ENCODE assay signal across 24 cellular contexts in genomic region chr15:69217381-69217780, GRCh38. TPM values are rescaled to one million over a fixed set of nuclear protein-coding genes. Genes with fewer than 3 reads are reported as not detected.
A peak's percentile ranks its signal among the peaks of the same experiment; 100 is the strongest.
DNase-seq lines count a peak whose midpoint lies in the region; ATAC-seq, FAIRE-seq and TF ChIP-seq lines count a peak whose summit lies in the region.
"Had no signal": no experiment of that assay in that cellular context is flagged by ENCODE, and none has a peak within 500 bp of the region (broad histone marks: within the 10 kb centered on the region; RNA-seq: fewer than 3 reads in every experiment).

No MANE protein-coding gene starts in this region.

- no peaks in the 10 kb centered on the region for H3K9me3 Mint-ChIP-seq in activated naive CD4-positive, alpha-beta T cell treated with anti-CD3 and anti-CD28 coated beads, Interleukin-2, amount 10 ng/mL, durations not matched to agents 7 days and 5 days

- H3K4me3 Mint-ChIP-seq in activated naive CD4-positive, alpha-beta T cell treated with anti-CD3 and anti-CD28 coated beads, Interleukin-2, amount 10 ng/mL, durations not matched to agents 7 days and 5 days, result no peak overlapping the region
- H3K4me3 Mint-ChIP-seq: H9 had no signal

- TF ChIP-seq CTCF in A549 (IDR thresholded peaks at IDR 0.05) (no peak), mucosa of descending colon (IDR thresholded peaks at IDR 0.05) (no peak)

- TF ChIP-seq EP300 in A549 (IDR thresholded peaks at IDR 0.05), result no peak

- H3K4me1 Mint-ChIP-seq in activated naive CD4-positive, alpha-beta T cell treated with anti-CD3 and anti-CD28 coated beads, Interleukin-2, amount 10 ng/mL, durations not matched to agents 7 days and 5 days, result no peaks in the 10 kb centered on the region
- H3K4me1 Mint-ChIP-seq: H9 had no signal

- DNase-seq in A549 (ENCODE audit: low read depth in 1 of 2, low spot score in 1 of 2) (no peak), GM19239 (ENCODE audit: insufficient read length, low spot score) (no peak), NCI-H526 treated with DMSO at 0.1 percent for 48 hours (lab: John Stamatoyannopoulos, UW) (peak; percentile 69), mucosa of descending colon (no peak), SW 1271 (lab: John Stamatoyannopoulos, UW) (no peak)
- DNase-seq in activated naive CD4-positive, alpha-beta T cell treated with anti-CD3 and anti-CD28 coated beads, Interleukin-2, amount 10 ng/mL, durations not matched to agents 7 days and 5 days, result no peak
- DNase-seq: 8988T, Calu3, GM23248, H9, KBM-7, NCI-H1092, NCI-H1417 treated with DMSO at 0.1 percent for 48 hours, NCI-H1694 treated with DMSO at 0.1 percent for 48 hours, NCI-H2081 treated with DMSO at 0.1 percent for 48 hours, NCI-H2171, NCI-H226, NCI-H510A, NCI-H748 treated with DMSO at 0.1 percent for 48 hours, PC-3, Right ventricle myocardium superior had no signal

- POLR2A ChIA-PET in A549 (lab: Yijun Ruan, JAX), result no interaction called here

- no peak overlapping the region for H3K4me3 ChIP-seq in A549
- no peak overlapping the region for H3K4me3 ChIP-seq in mucosa of descending colon
- H3K4me3 ChIP-seq: GM23248 had no signal

- H3K27ac Mint-ChIP-seq in activated naive CD4-positive, alpha-beta T cell treated with anti-CD3 and anti-CD28 coated beads, Interleukin-2, amount 10 ng/mL, durations not matched to agents 7 days and 5 days, result no peak overlapping the region
- H3K27ac Mint-ChIP-seq: H9 had no signal

- no peaks in the 10 kb centered on the region for H3K36me3 Mint-ChIP-seq in activated naive CD4-positive, alpha-beta T cell treated with anti-CD3 and anti-CD28 coated beads, Interleukin-2, amount 10 ng/mL, durations not matched to agents 7 days and 5 days

- no peak overlapping the region for H3K27ac ChIP-seq in A549
- H3K27ac ChIP-seq: GM23248 had no signal

- intact Hi-C loops in mucosa of descending colon (cut with DNase I, micrococcal nuclease), result no loop called here

- CTCF ChIA-PET in A549 (lab: Yijun Ruan, JAX), result no interaction called here
- CTCF ChIA-PET in activated naive CD4-positive, alpha-beta T cell treated with anti-CD3 and anti-CD28 coated beads, Interleukin-2, amount 10 ng/mL, durations not matched to agents 7 days and 5 days (lab: Charles Lee), result no interaction called here

- no peaks in the 10 kb centered on the region for H3K4me1 ChIP-seq in A549
- H3K4me1 ChIP-seq in mucosa of descending colon (ENCODE audit: low read depth), result peaks cover 17% of the 10 kb centered on the region

- no peak for TF ChIP-seq RAD21 in A549 (conservative IDR thresholded peaks at IDR 0.05 in 1 of 2, IDR thresholded peaks at IDR 0.05 in 1 of 2)

- no peak for TF ChIP-seq POLR2A in A549 (IDR thresholded peaks at IDR 0.05; ENCODE audit: low read length)

- peak; percentile 59 for FAIRE-seq in A549 (lab: Jason Lieb, UNC)
- FAIRE-seq in GM19239 (lab: Jason Lieb, UNC), result peak; percentile 40
- FAIRE-seq: GM12892 had no signal

- H3K9me3 ChIP-seq in A549 (0 out of 3 replicates have a peak, but pooled peaks cover 9% of the 10 kb centered on the region), mucosa of descending colon (no peaks in the 10 kb centered on the region)

- no peak overlapping the region for H3K4me2 ChIP-seq in A549

- no peaks in the 10 kb centered on the region for H3K27me3 Mint-ChIP-seq in activated naive CD4-positive, alpha-beta T cell treated with anti-CD3 and anti-CD28 coated beads, Interleukin-2, amount 10 ng/mL, durations not matched to agents 7 days and 5 days

- ATAC-seq in A549, result no peak
- peak; percentile 80 for ATAC-seq in mucosa of descending colon
- no peak for ATAC-seq in HG02870 (IDR thresholded peaks at IDR 0.05; ENCODE audit: unreplicated experiment)
- ATAC-seq in HG02798 (IDR thresholded peaks at IDR 0.05; ENCODE audit: poor library complexity, unreplicated experiment), result no peak
- ATAC-seq: PC-3 had no signal

- no peaks in the 10 kb centered on the region for H3K36me3 ChIP-seq in mucosa of descending colon (ENCODE audit: low read depth)

TF ChIP-seq in A549, 52 proteins besides CTCF, POLR2A, EP300 and RAD21:
- TF ChIP-seq MAZ (IDR thresholded peaks at IDR 0.05; ENCODE audit: borderline replicate concordance, low read depth, low read length), result no peak

RNA-seq across cellular contexts. Expression of gene GLCE, which starts 56.9 kb away (rescaled TPM):
- polyA plus RNA-seq in A549 (2011; rRNA removed), result 41.8 TPM in 2 replicates
- 13.2 and 14.5 TPM in 2 replicates for polyA plus RNA-seq in A549 (2012; cell fraction: cytosol; rRNA removed)
- 6.1 and 10.1 TPM in 2 replicates for polyA plus RNA-seq in A549 (2012; cell fraction: nucleus; rRNA removed)
- 19.0 to 21.5 TPM (median 19.6 TPM) in 3 replicates for polyA plus RNA-seq in A549 (2017; fragmentation: RNase III; extraction: RNeasy Plus Mini Kit Qiagen cat#74134 plus additional on column Dnase treatment)
- 21.5 and 22.8 TPM in 2 replicates for polyA minus RNA-seq in A549 (2011; rRNA and poly(A)+ RNA removed)
- total RNA-seq in mucosa of descending colon, result 10 to 100 TPM; 17.7 to 36.4 (median 32.3) TPM
